In genomic region chr16:9138021-9138680, GRCh38 we compare ENCODE assay signal across 16 cellular contexts.
"Had no signal": no experiment of that assay in that cellular context is flagged by ENCODE, and none has a peak within 500 bp of the region (broad histone marks: within the 10 kb centered on the region; RNA-seq: fewer than 3 reads in every experiment).

No MANE protein-coding gene starts in this region.

- H3K9me3 ChIP-seq: body of pancreas, mucosa of descending colon, vagina had no signal

- H3K27me3 Mint-ChIP-seq: activated CD4-positive, alpha-beta T cell treated with anti-CD3 and anti-CD28 coated beads for 36 hours had no signal

- H3K79me2 ChIP-seq: hepatocyte had no signal

- H2AFZ ChIP-seq: hepatocyte had no signal

- H3K36me3 ChIP-seq: vagina had no signal

- H3K27ac ChIP-seq: body of pancreas, hepatocyte, parathyroid adenoma, skin epidermis, vagina had no signal

- H3K4me3 ChIP-seq: body of pancreas, hepatocyte, mucosa of descending colon, skin epidermis, vagina had no signal

- DNase-seq: foreskin melanocyte had no signal

- H3K27ac Mint-ChIP-seq: activated CD4-positive, alpha-beta T cell treated with anti-CD3 and anti-CD28 coated beads for 36 hours; activated naive CD4-positive, alpha-beta T cell treated with anti-CD3 and anti-CD28 coated beads for 36 hours; activated naive CD8-positive, alpha-beta T cell treated with anti-CD3 and anti-CD28 coated beads, Interleukin-2, amount 50 U/mL, for 24 hours; activated T-helper 2 cell treated with anti-CD3 and anti-CD28 coated beads, Interferon-gamma antibody, Interleukin-2, Interleukin-4, amounts not matched to agents 10 μg/mL and 5 μg/mL and 100 μg/mL, durations not matched to agents 14 hours and 24 hours and 36 hours; WTC11 had no signal

- H3K27me3 ChIP-seq: body of pancreas, hepatocyte, vagina had no signal

- H3K4me3 Mint-ChIP-seq: activated CD4-positive, alpha-beta T cell treated with anti-CD3 and anti-CD28 coated beads for 36 hours; activated naive CD4-positive, alpha-beta T cell treated with anti-CD3 and anti-CD28 coated beads for 36 hours; activated naive CD8-positive, alpha-beta T cell treated with anti-CD3 and anti-CD28 coated beads, Interleukin-2, amount 50 U/mL, for 24 hours; activated T-cell treated with anti-CD3 and anti-CD28 coated beads, Interleukin-2, amount 50 U/mL, for 4 hours; memory B cell; stimulated activated memory B cell treated with anti-CD40 and anti-IgM and Interleukin-4, amounts not matched to agents 10 μg/mL and 1 μg/mL and 100 μg/mL, for 72 hours had no signal

- H3K9ac ChIP-seq: parathyroid adenoma had no signal

- H3K9me3 Mint-ChIP-seq: activated naive CD4-positive, alpha-beta T cell treated with anti-CD3 and anti-CD28 coated beads for 36 hours; activated naive CD8-positive, alpha-beta T cell treated with anti-CD3 and anti-CD28 coated beads, Interleukin-2, amount 50 U/mL, for 24 hours; activated T-cell treated with anti-CD3 and anti-CD28 coated beads, Interleukin-2, amount 50 U/mL, for 4 hours; activated T-helper 2 cell treated with anti-CD3 and anti-CD28 coated beads, Interferon-gamma antibody, Interleukin-2, Interleukin-4, amounts not matched to agents 10 μg/mL and 5 μg/mL and 100 μg/mL, durations not matched to agents 14 hours and 24 hours and 36 hours; immature natural killer cell; memory B cell; stimulated activated memory B cell treated with anti-CD40 and anti-IgM and Interleukin-4, amounts not matched to agents 10 μg/mL and 1 μg/mL and 100 μg/mL, for 72 hours had no signal
